In the genomic region with DNA sequence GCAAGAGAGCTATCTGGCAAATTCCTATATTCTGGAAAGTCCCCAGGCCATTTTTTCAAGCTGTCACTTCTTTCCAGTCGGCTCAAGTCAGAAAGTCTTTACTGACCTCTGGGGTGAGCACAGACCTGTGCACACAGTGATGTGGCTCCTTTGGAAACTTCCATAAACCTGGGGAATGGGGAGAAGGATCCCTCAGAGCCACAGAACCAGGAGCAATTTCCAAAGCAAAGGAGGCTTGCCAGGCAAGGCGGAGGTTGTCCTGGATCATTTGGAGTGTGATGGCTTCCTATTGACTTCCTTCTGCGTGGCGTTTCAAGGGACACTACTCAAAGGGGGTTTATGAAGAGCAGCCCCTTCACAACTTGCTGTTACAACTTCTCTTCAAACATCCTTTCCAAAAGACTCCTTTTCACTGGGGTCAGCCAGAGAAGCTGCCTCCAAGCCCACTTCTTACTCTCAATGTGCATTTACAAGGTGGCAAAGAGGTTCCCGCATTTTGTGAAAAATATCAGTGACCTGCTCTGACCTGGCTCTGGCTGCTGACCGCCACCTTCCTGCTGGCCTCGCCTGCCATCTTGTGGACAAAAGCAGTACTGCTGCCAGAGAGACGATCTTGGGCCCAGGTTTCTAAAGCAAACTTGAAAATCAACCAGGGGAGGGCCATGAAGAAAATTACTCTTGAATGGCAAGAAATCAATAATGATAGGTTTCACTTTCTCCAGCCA, we compare ENCODE assay signal across 8 cellular contexts. TPM values are rescaled to one million over a fixed set of nuclear protein-coding genes. Genes with fewer than 3 reads are reported as not detected.
DNase-seq lines count a peak whose midpoint lies in the region; ATAC-seq and TF ChIP-seq lines count a peak whose summit lies in the region.

No MANE protein-coding gene starts in this region.

- H3K36me3 ChIP-seq in SJCRH30: no peaks in the 10 kb centered on the region
- no peaks in the 10 kb centered on the region for H3K36me3 ChIP-seq in thyroid gland

- H3K27me3 ChIP-seq in SJCRH30 (no peaks in the 10 kb centered on the region), thyroid gland (no peaks in the 10 kb centered on the region)

- H3K9me3 ChIP-seq in SJCRH30 (replicated peaks): no peaks in the 10 kb centered on the region
- no peaks in the 10 kb centered on the region for H3K9me3 ChIP-seq in thyroid gland

- no peak overlapping the region for H3K27ac Mint-ChIP-seq in osteocyte (ENCODE audit: unreplicated experiment)

- intact Hi-C loops in thyroid gland (cut with DNase I): no loop called here

- peak overlapping the region; percentile 4; the same call in 1 of the 2 replicates for H3K4me3 ChIP-seq in SJCRH30
- no peak overlapping the region for H3K4me3 ChIP-seq in thyroid gland (replicated peaks in 1 of 3)

- TF ChIP-seq CTCF in 22Rv1 (IDR thresholded peaks at IDR 0.05) (peak; percentile 82), osteocyte (IDR thresholded peaks at IDR 0.05) (peak; percentile 97), thyroid gland (IDR thresholded peaks at IDR 0.05) (peak; percentile 96 to 100 (median 98))

- 28 to 31% methylated on average over 8 of the region's 8 CpGs for WGBS in thyroid gland, 2 donors

- peaks cover 14% of the 10 kb centered on the region for H3K4me1 ChIP-seq in SJCRH30
- peaks cover 15 to 22% of the 10 kb centered on the region in 2 donors for H3K4me1 ChIP-seq in thyroid gland

- DNase-seq in HT-29 (ENCODE audit: low spot score) (peak; percentile 76), SJCRH30 (peak; percentile 68 to 85), germinal center (ENCODE audit: low spot score) (peak; percentile 64), osteocyte (ENCODE audit: extremely low spot score, unreplicated experiment) (peak; percentile 90), thyroid gland (peak; percentile 77 to 81)
- peak; percentile 90 for DNase-seq in activated effector memory CD4-positive, alpha-beta T cell treated with anti-CD3 and anti-CD28 coated beads, Interleukin-2, amount 50 U/mL, for 16 hours

- no peak for TF ChIP-seq POLR2A in thyroid gland (IDR thresholded peaks at IDR 0.05)

- no peak overlapping the region for H3K4me3 Mint-ChIP-seq in osteocyte (ENCODE audit: unreplicated experiment)

- no peak overlapping the region for H3K27ac ChIP-seq in 22Rv1
- H3K27ac ChIP-seq in SJCRH30: peak overlapping the region; percentile 8; the same call in 1 of the 2 replicates
- H3K27ac ChIP-seq in thyroid gland: peak overlapping the region in 2 of 3 donors; percentile 59 to 66

- H3K36me3 Mint-ChIP-seq in osteocyte (ENCODE audit: unreplicated experiment): no peaks in the 10 kb centered on the region

- H3K9me3 Mint-ChIP-seq in osteocyte (ENCODE audit: unreplicated experiment): no peaks in the 10 kb centered on the region

- H3K27me3 Mint-ChIP-seq in osteocyte (ENCODE audit: unreplicated experiment): no peaks in the 10 kb centered on the region

- H3K4me1 Mint-ChIP-seq in osteocyte (ENCODE audit: unreplicated experiment): peaks cover 5% of the 10 kb centered on the region

- peak; percentile 56 for ATAC-seq in GM18498 (IDR thresholded peaks at IDR 0.05; ENCODE audit: unreplicated experiment)

RNA-seq across cellular contexts. Expression of a gene that starts 18.2 kb away (rescaled TPM):
- not detected in 2 replicates for total RNA-seq in HT-29 (2014; rRNA removed; shearing (Covaris generic))
- not detected in 2 replicates for total RNA-seq in SJCRH30 (2014; rRNA removed; shearing (Covaris generic))
- total RNA-seq in osteocyte (not detected in 2 replicates), thyroid gland (not detected)
